In the genomic region with DNA sequence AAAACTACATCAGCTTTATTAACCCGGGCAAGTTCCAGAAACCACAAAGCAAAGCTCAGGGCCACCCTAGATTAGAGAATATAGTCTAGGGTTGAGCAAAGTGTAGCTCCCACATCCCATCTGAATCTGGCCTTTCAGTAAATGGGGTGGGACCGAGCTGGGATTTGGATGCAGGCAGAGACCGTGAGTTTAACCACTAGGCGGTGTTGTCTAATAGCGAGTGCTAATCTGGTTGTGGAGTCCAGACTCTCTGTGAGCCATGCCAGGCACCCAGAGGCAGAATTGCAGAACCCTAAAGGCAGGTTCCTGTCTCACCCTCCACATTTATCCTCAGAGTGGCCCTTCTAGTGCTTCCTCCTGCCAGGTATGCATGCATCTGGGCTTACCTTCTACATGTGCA, we compare ENCODE assay signal across 8 cellular contexts.
DNase-seq lines count a peak whose midpoint lies in the region; ATAC-seq and TF ChIP-seq lines count a peak whose summit lies in the region.

No MANE protein-coding gene starts in this region.

- H3K27me3 ChIP-seq in kidney epithelial cell (ENCODE audit: control insufficient read depth, insufficient read depth, low read length), result peaks cover 4% of the 10 kb centered on the region

- H3K4me3 Mint-ChIP-seq in activated T-helper 2 cell treated with anti-CD3 and anti-CD28 coated beads, Interferon-gamma antibody, Interleukin-2, Interleukin-4, amounts not matched to agents 10 μg/mL and 5 μg/mL and 100 μg/mL, durations not matched to agents 14 hours and 24 hours and 36 hours (ENCODE audit: low read depth), result no peak overlapping the region

- H3K4me3 ChIP-seq in kidney epithelial cell (ENCODE audit: low read depth, low read length), result no peak overlapping the region

- no peaks in the 10 kb centered on the region for H3K9me3 Mint-ChIP-seq in activated T-helper 2 cell treated with anti-CD3 and anti-CD28 coated beads, Interferon-gamma antibody, Interleukin-2, Interleukin-4, amounts not matched to agents 10 μg/mL and 5 μg/mL and 100 μg/mL, durations not matched to agents 14 hours and 24 hours and 36 hours

- in situ Hi-C loops in SK-MEL-5 (cut with HindIII; ENCODE audit: low pct_unique_long_range_greater_than_20kb, low sequenced_read_pairs), result no loop called here

- peak; percentile 70 for TF ChIP-seq CTCF in kidney epithelial cell (IDR thresholded peaks at IDR 0.05; ENCODE audit: insufficient read depth, low read length, poor library complexity, severe bottlenecking)

- no peak overlapping the region for H3K27ac Mint-ChIP-seq in activated T-helper 2 cell treated with anti-CD3 and anti-CD28 coated beads, Interferon-gamma antibody, Interleukin-2, Interleukin-4, amounts not matched to agents 10 μg/mL and 5 μg/mL and 100 μg/mL, durations not matched to agents 14 hours and 24 hours and 36 hours

- ATAC-seq in HG03159 (IDR thresholded peaks at IDR 0.05; ENCODE audit: unreplicated experiment) (peak; percentile 76), HG02840 (IDR thresholded peaks at IDR 0.05; ENCODE audit: low FRiP score, unreplicated experiment) (no peak)

- no peaks in the 10 kb centered on the region for H3K27me3 Mint-ChIP-seq in activated T-helper 2 cell treated with anti-CD3 and anti-CD28 coated beads, Interferon-gamma antibody, Interleukin-2, Interleukin-4, amounts not matched to agents 10 μg/mL and 5 μg/mL and 100 μg/mL, durations not matched to agents 14 hours and 24 hours and 36 hours (ENCODE audit: low read depth)

- no peaks in the 10 kb centered on the region for H3K36me3 ChIP-seq in kidney epithelial cell (ENCODE audit: control insufficient read depth, insufficient read depth, low read length)

- H3K36me3 Mint-ChIP-seq in activated T-helper 2 cell treated with anti-CD3 and anti-CD28 coated beads, Interferon-gamma antibody, Interleukin-2, Interleukin-4, amounts not matched to agents 10 μg/mL and 5 μg/mL and 100 μg/mL, durations not matched to agents 14 hours and 24 hours and 36 hours (ENCODE audit: low read depth), result no peaks in the 10 kb centered on the region

- intact Hi-C loops in activated T-helper 2 cell treated with anti-CD3 and anti-CD28 coated beads, Interferon-gamma antibody, Interleukin-2, Interleukin-4, amounts not matched to agents 10 μg/mL and 5 μg/mL and 100 μg/mL, durations not matched to agents 14 hours and 24 hours and 36 hours (cut with micrococcal nuclease), result no loop called here

- DNase-seq in NCI-H2107 (lab: John Stamatoyannopoulos, UW) (peak; percentile 1), NCI-H2107 treated with DMSO at 0.1 percent for 48 hours (lab: John Stamatoyannopoulos, UW; ENCODE audit: unreplicated experiment) (no peak), SK-MEL-5 (ENCODE audit: low read depth, low spot score) (peak; percentile 71), kidney epithelial cell (ENCODE audit: low read depth) (no peak), KG1 (lab: John Stamatoyannopoulos, UW) (no peak)
- no peak for DNase-seq in activated T-helper 2 cell treated with anti-CD3 and anti-CD28 coated beads, Interferon-gamma antibody, Interleukin-2, Interleukin-4, amounts not matched to agents 10 μg/mL and 5 μg/mL and 100 μg/mL, durations not matched to agents 14 hours and 24 hours and 36 hours (ENCODE audit: low spot score)

- H3K4me1 Mint-ChIP-seq in activated T-helper 2 cell treated with anti-CD3 and anti-CD28 coated beads, Interferon-gamma antibody, Interleukin-2, Interleukin-4, amounts not matched to agents 10 μg/mL and 5 μg/mL and 100 μg/mL, durations not matched to agents 14 hours and 24 hours and 36 hours (ENCODE audit: low read depth), result no peaks in the 10 kb centered on the region

Comparison
In these comparisons a context has a peak if more than half of its experiments do, and no peak if none do; other contexts are left out.
1. DNase-seq: peak in NCI-H2107 (single experiment) and SK-MEL-5 (single experiment); none in NCI-H2107 treated with DMSO at 0.1 percent for 48 hours (single experiment), kidney epithelial cell (single experiment), activated T-helper 2 cell treated with anti-CD3 and anti-CD28 coated beads, Interferon-gamma antibody, Interleukin-2, Interleukin-4, amounts not matched to agents 10 μg/mL and 5 μg/mL and 100 μg/mL, durations not matched to agents 14 hours and 24 hours and 36 hours (single experiment) and KG1 (single experiment).